Comparison of ENCODE assay signal across 1 cellular context in the genomic region with DNA sequence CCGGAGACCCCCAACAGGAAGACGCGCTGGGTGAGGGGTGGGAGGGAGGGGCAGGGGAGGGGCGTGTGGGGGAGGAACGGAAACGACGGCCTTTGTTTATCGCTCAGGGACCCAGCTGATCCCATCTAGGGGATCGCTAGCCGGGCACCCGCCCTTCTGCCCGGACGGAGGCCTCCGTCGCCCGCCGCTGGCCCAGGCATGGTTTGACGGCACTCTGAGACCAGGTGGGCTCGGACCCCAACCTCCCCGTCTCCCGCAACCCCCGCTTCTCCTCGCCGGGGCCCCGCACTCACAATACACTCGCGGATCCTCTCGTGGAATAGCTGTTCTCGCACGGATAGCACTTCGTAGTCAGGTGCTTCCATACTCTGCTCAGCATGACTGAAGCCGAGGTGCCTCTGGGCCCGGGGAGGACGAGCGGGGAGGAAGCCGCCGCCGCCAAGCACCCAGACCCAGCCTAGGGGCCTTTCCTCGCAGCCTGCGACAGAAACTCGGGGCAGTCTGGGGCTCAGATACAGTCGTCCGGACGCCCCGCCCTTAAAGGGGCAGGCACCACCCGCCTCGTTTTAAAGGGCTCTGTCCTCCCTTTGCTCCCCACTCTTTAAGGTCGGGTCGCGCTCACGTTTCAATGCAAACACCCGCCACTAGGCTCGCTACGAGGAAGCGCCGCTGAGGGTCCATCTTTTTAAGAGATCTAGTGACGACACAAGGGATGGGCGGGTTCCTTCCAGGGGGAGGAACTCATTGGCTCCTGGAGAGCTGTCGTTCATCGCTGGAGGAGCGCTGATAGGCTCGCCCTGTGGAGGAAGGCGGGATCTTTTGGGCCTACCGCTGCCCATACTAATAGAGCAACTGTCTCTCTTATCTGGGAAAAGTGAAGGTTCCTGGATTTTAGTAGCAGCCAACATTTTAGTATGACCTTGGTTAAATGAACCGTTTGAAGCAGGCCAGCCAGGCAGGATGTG.
TF ChIP-seq lines count a peak whose summit lies in the region.

A gene with protein sequence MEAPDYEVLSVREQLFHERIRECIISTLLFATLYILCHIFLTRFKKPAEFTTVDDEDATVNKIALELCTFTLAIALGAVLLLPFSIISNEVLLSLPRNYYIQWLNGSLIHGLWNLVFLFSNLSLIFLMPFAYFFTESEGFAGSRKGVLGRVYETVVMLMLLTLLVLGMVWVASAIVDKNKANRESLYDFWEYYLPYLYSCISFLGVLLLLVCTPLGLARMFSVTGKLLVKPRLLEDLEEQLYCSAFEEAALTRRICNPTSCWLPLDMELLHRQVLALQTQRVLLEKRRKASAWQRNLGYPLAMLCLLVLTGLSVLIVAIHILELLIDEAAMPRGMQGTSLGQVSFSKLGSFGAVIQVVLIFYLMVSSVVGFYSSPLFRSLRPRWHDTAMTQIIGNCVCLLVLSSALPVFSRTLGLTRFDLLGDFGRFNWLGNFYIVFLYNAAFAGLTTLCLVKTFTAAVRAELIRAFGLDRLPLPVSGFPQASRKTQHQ (minus strand): TSS at position 657 of the 965 bp plus-strand sequence. CDS start 292 bp downstream, at position 365.

TF ChIP-seq in HepG2, 621 proteins besides CTCF, POLR2A, EP300 and RAD21 (continued from another document and continues in another):
- TF ChIP-seq, protein P1, sequence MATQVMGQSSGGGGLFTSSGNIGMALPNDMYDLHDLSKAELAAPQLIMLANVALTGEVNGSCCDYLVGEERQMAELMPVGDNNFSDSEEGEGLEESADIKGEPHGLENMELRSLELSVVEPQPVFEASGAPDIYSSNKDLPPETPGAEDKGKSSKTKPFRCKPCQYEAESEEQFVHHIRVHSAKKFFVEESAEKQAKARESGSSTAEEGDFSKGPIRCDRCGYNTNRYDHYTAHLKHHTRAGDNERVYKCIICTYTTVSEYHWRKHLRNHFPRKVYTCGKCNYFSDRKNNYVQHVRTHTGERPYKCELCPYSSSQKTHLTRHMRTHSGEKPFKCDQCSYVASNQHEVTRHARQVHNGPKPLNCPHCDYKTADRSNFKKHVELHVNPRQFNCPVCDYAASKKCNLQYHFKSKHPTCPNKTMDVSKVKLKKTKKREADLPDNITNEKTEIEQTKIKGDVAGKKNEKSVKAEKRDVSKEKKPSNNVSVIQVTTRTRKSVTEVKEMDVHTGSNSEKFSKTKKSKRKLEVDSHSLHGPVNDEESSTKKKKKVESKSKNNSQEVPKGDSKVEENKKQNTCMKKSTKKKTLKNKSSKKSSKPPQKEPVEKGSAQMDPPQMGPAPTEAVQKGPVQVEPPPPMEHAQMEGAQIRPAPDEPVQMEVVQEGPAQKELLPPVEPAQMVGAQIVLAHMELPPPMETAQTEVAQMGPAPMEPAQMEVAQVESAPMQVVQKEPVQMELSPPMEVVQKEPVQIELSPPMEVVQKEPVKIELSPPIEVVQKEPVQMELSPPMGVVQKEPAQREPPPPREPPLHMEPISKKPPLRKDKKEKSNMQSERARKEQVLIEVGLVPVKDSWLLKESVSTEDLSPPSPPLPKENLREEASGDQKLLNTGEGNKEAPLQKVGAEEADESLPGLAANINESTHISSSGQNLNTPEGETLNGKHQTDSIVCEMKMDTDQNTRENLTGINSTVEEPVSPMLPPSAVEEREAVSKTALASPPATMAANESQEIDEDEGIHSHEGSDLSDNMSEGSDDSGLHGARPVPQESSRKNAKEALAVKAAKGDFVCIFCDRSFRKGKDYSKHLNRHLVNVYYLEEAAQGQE (IDR thresholded peaks at IDR 0.05; ENCODE audit: borderline replicate concordance in 1 of 2, low read depth in 1 of 2, low read length in 2 of 2), result 0 out of 4 replicates have a peak, but pooled peaks of 1 of the 2 experiments have one; percentile 39
- TF ChIP-seq ZNF207 (IDR thresholded peaks at IDR 0.05; ENCODE audit: borderline replicate concordance) (no peak), HOXD1 (CRISPR knock-in tag; IDR thresholded peaks at IDR 0.05) (no peak), ZNF234 (CRISPR knock-in tag; conservative IDR thresholded peaks at IDR 0.05) (no peak), ZNF569 (CRISPR knock-in tag; IDR thresholded peaks at IDR 0.05; ENCODE audit: borderline replicate concordance) (no peak), BORCS8-MEF2B (CRISPR knock-in tag; IDR thresholded peaks at IDR 0.05) (no peak), RFXANK (CRISPR knock-in tag; IDR thresholded peaks at IDR 0.05) (no peak), ZNF337 (CRISPR knock-in tag; IDR thresholded peaks at IDR 0.05; ENCODE audit: borderline replicate concordance, low read depth) (no peak), ZBTB7A (CRISPR knock-in tag; IDR thresholded peaks at IDR 0.05) (no peak), ZNF616 (CRISPR knock-in tag; IDR thresholded peaks at IDR 0.05; ENCODE audit: low read depth) (peak; percentile 65; the same call in 1 of the 2 replicates), ZNF180 (CRISPR knock-in tag; IDR thresholded peaks at IDR 0.05; ENCODE audit: borderline replicate concordance, low read depth) (no peak), MAFG (CRISPR knock-in tag; IDR thresholded peaks at IDR 0.05) (no peak), ZNF563 (CRISPR knock-in tag; IDR thresholded peaks at IDR 0.05) (peak; percentile 68; the same call in 1 of the 2 replicates), SRSF1 (optimal IDR thresholded peaks at IDR 0.05; ENCODE audit: low read depth, low read length) (no peak), SP5 (CRISPR knock-in tag; IDR thresholded peaks at IDR 0.05; ENCODE audit: borderline replicate concordance, low read depth) (peak; percentile 36; the same call in 1 of the 2 replicates), MXI1 (IDR thresholded peaks at IDR 0.05; ENCODE audit: borderline replicate concordance, low read depth, low read length) (peak; percentile 53; the same call in 1 of the 3 replicates), ZNF75D (CRISPR knock-in tag; IDR thresholded peaks at IDR 0.05; ENCODE audit: borderline replicate concordance) (no peak), ZNF775 (CRISPR knock-in tag; IDR thresholded peaks at IDR 0.05; ENCODE audit: borderline replicate concordance) (no peak), SPEN (CRISPR knock-in tag; IDR thresholded peaks at IDR 0.05; ENCODE audit: low read depth) (no peak), ZNF235 (CRISPR knock-in tag; IDR thresholded peaks at IDR 0.05; ENCODE audit: borderline replicate concordance) (0 out of 2 replicates have a peak, but pooled peaks have one; percentile 45), ZNF124 (CRISPR knock-in tag; IDR thresholded peaks at IDR 0.05) (0 out of 2 replicates have a peak, but pooled peaks have one; percentile 24), TCF12 (IDR thresholded peaks at IDR 0.05) (no peak), TCF12 (CRISPR knock-in tag; IDR thresholded peaks at IDR 0.05) (no peak)
- TF ChIP-seq, protein P2, sequence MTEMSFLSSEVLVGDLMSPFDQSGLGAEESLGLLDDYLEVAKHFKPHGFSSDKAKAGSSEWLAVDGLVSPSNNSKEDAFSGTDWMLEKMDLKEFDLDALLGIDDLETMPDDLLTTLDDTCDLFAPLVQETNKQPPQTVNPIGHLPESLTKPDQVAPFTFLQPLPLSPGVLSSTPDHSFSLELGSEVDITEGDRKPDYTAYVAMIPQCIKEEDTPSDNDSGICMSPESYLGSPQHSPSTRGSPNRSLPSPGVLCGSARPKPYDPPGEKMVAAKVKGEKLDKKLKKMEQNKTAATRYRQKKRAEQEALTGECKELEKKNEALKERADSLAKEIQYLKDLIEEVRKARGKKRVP (CRISPR knock-in tag; IDR thresholded peaks at IDR 0.05), result no peak
- TF ChIP-seq, protein P3, sequence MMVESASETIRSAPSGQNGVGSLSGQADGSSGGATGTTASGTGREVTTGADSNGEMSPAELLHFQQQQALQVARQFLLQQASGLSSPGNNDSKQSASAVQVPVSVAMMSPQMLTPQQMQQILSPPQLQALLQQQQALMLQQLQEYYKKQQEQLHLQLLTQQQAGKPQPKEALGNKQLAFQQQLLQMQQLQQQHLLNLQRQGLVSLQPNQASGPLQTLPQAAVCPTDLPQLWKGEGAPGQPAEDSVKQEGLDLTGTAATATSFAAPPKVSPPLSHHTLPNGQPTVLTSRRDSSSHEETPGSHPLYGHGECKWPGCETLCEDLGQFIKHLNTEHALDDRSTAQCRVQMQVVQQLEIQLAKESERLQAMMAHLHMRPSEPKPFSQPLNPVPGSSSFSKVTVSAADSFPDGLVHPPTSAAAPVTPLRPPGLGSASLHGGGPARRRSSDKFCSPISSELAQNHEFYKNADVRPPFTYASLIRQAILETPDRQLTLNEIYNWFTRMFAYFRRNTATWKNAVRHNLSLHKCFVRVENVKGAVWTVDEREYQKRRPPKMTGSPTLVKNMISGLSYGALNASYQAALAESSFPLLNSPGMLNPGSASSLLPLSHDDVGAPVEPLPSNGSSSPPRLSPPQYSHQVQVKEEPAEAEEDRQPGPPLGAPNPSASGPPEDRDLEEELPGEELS (CRISPR knock-in tag; IDR thresholded peaks at IDR 0.05), result peak; percentile 23; the same call in 1 of the 2 replicates
- TF ChIP-seq, protein P4, sequence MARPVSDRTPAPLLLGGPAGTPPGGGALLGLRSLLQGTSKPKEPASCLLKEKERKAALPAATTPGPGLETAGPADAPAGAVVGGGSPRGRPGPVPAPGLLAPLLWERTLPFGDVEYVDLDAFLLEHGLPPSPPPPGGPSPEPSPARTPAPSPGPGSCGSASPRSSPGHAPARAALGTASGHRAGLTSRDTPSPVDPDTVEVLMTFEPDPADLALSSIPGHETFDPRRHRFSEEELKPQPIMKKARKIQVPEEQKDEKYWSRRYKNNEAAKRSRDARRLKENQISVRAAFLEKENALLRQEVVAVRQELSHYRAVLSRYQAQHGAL (CRISPR knock-in tag; IDR thresholded peaks at IDR 0.05; ENCODE audit: not compliant biosample characterization), result no peak
- TF ChIP-seq, protein P5, sequence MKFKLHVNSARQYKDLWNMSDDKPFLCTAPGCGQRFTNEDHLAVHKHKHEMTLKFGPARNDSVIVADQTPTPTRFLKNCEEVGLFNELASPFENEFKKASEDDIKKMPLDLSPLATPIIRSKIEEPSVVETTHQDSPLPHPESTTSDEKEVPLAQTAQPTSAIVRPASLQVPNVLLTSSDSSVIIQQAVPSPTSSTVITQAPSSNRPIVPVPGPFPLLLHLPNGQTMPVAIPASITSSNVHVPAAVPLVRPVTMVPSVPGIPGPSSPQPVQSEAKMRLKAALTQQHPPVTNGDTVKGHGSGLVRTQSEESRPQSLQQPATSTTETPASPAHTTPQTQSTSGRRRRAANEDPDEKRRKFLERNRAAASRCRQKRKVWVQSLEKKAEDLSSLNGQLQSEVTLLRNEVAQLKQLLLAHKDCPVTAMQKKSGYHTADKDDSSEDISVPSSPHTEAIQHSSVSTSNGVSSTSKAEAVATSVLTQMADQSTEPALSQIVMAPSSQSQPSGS (CRISPR knock-in tag; IDR thresholded peaks at IDR 0.05), result no peak
- TF ChIP-seq, protein P6, sequence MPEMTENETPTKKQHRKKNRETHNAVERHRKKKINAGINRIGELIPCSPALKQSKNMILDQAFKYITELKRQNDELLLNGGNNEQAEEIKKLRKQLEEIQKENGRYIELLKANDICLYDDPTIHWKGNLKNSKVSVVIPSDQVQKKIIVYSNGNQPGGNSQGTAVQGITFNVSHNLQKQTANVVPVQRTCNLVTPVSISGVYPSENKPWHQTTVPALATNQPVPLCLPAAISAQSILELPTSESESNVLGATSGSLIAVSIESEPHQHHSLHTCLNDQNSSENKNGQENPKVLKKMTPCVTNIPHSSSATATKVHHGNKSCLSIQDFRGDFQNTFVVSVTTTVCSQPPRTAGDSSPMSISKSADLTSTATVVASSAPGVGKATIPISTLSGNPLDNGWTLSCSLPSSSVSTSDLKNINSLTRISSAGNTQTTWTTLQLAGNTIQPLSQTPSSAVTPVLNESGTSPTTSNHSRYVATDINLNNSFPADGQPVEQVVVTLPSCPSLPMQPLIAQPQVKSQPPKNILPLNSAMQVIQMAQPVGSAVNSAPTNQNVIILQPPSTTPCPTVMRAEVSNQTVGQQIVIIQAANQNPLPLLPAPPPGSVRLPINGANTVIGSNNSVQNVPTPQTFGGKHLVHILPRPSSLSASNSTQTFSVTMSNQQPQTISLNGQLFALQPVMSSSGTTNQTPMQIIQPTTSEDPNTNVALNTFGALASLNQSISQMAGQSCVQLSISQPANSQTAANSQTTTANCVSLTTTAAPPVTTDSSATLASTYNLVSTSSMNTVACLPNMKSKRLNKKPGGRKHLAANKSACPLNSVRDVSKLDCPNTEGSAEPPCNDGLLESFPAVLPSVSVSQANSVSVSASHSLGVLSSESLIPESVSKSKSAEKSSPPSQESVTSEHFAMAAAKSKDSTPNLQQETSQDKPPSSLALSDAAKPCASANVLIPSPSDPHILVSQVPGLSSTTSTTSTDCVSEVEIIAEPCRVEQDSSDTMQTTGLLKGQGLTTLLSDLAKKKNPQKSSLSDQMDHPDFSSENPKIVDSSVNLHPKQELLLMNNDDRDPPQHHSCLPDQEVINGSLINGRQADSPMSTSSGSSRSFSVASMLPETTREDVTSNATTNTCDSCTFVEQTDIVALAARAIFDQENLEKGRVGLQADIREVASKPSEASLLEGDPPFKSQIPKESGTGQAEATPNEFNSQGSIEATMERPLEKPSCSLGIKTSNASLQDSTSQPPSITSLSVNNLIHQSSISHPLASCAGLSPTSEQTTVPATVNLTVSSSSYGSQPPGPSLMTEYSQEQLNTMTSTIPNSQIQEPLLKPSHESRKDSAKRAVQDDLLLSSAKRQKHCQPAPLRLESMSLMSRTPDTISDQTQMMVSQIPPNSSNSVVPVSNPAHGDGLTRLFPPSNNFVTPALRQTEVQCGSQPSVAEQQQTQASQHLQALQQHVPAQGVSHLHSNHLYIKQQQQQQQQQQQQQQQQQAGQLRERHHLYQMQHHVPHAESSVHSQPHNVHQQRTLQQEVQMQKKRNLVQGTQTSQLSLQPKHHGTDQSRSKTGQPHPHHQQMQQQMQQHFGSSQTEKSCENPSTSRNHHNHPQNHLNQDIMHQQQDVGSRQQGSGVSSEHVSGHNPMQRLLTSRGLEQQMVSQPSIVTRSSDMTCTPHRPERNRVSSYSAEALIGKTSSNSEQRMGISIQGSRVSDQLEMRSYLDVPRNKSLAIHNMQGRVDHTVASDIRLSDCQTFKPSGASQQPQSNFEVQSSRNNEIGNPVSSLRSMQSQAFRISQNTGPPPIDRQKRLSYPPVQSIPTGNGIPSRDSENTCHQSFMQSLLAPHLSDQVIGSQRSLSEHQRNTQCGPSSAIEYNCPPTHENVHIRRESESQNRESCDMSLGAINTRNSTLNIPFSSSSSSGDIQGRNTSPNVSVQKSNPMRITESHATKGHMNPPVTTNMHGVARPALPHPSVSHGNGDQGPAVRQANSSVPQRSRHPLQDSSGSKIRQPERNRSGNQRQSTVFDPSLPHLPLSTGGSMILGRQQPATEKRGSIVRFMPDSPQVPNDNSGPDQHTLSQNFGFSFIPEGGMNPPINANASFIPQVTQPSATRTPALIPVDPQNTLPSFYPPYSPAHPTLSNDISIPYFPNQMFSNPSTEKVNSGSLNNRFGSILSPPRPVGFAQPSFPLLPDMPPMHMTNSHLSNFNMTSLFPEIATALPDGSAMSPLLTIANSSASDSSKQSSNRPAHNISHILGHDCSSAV (CRISPR knock-in tag; IDR thresholded peaks at IDR 0.05; ENCODE audit: borderline replicate concordance), result no peak
- TF ChIP-seq, protein P7, sequence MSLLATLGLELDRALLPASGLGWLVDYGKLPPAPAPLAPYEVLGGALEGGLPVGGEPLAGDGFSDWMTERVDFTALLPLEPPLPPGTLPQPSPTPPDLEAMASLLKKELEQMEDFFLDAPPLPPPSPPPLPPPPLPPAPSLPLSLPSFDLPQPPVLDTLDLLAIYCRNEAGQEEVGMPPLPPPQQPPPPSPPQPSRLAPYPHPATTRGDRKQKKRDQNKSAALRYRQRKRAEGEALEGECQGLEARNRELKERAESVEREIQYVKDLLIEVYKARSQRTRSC (CRISPR knock-in tag; IDR thresholded peaks at IDR 0.05; ENCODE audit: low read depth), result no peak
- TF ChIP-seq, protein P8, sequence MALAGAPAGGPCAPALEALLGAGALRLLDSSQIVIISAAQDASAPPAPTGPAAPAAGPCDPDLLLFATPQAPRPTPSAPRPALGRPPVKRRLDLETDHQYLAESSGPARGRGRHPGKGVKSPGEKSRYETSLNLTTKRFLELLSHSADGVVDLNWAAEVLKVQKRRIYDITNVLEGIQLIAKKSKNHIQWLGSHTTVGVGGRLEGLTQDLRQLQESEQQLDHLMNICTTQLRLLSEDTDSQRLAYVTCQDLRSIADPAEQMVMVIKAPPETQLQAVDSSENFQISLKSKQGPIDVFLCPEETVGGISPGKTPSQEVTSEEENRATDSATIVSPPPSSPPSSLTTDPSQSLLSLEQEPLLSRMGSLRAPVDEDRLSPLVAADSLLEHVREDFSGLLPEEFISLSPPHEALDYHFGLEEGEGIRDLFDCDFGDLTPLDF (CRISPR knock-in tag; IDR thresholded peaks at IDR 0.05), result 0 out of 2 replicates have a peak, but pooled peaks have one; percentile 36
